Comparison of ENCODE assay signal across 17 cellular contexts in the genomic region with DNA sequence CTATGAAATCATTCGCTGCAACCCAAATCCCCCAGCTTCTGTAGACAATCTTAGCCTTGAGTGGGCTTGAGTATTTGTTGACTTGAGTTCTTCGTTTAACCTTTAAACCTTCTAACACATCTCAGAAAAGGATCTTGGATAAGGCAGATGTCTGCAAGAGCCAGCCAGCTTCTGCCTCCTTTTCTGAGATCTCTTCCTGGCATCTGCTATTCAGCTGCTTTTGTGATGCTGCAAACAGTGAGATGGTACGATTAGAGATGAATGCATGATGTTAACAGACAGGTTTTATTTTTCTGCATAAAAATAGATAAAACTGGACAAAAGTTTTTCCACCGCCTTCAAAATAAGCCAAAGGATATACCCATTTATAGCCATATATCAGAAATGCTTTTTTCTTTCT. TPM values are rescaled to one million over a fixed set of nuclear protein-coding genes. Genes with fewer than 3 reads are reported as not detected.
DNase-seq lines count a peak whose midpoint lies in the region; ATAC-seq and TF ChIP-seq lines count a peak whose summit lies in the region.
"Had no signal": no experiment of that assay in that cellular context is flagged by ENCODE, and none has a peak within 500 bp of the region (broad histone marks: within the 10 kb centered on the region; RNA-seq: fewer than 3 reads in every experiment).

No MANE protein-coding gene starts in this region.

- H3K4me1 ChIP-seq in H9 (ENCODE audit: insufficient read depth, low read length) (peaks cover 13% of the 10 kb centered on the region), rectal smooth muscle tissue (ENCODE audit: control insufficient read depth, insufficient read depth, low read length) (peaks cover 64% of the 10 kb centered on the region)

- WGBS in H9 (ENCODE audit: extremely low coverage, insufficient read length, low lambda C conversion rate) = no CpG with 5 or more reads among the region's 4 CpGs

- H2AK5ac ChIP-seq in H9 (ENCODE audit: insufficient read length, low read length) = no peak overlapping the region

- H2BK20ac ChIP-seq in H9 (ENCODE audit: low read depth, low read length, poor library complexity, severe bottlenecking) = no peak overlapping the region

- no peak overlapping the region for H3K27ac ChIP-seq in H9 (ENCODE audit: insufficient read length, low read depth, low read length)
- peak overlapping the region; percentile 75 for H3K27ac ChIP-seq in rectal smooth muscle tissue (ENCODE audit: low read depth, low read length)

- H3K27me3 Mint-ChIP-seq in H9 (ENCODE audit: low read depth) (no peaks in the 10 kb centered on the region; the same call in 1 of the 2 replicates), glutamatergic neuron (ENCODE audit: unreplicated experiment) (peaks cover 16% of the 10 kb centered on the region)

- no peaks in the 10 kb centered on the region for H3K9me3 ChIP-seq in H9 (ENCODE audit: control insufficient read depth, low read depth, low read length)
- H3K9me3 ChIP-seq: BE2C had no signal

- H4K20me1 ChIP-seq in H9 (ENCODE audit: control insufficient read depth, insufficient read depth, insufficient read length) = peaks cover 3% of the 10 kb centered on the region

- H3T11ph ChIP-seq in H9 (ENCODE audit: low read length) = no peak overlapping the region

- H3K36me3 Mint-ChIP-seq in H9 (ENCODE audit: insufficient read depth in 1 of 3, low read depth in 3 of 3) (peaks cover 18 to 37% (median 32%) of the 10 kb centered on the region in 3 experiments), glutamatergic neuron (ENCODE audit: unreplicated experiment) (no peaks in the 10 kb centered on the region)
- H3K36me3 Mint-ChIP-seq: CD4-positive, alpha-beta memory T cell had no signal

- H3K27ac Mint-ChIP-seq in H9 (peak overlapping the region; percentile 73 to 88 (median 88); a peak in 5 of 7 replicates), glutamatergic neuron (ENCODE audit: unreplicated experiment) (peak overlapping the region; percentile 98)
- H3K27ac Mint-ChIP-seq: CD4-positive, alpha-beta memory T cell had no signal

- no peak overlapping the region for H3K4me3 ChIP-seq in rectal smooth muscle tissue (ENCODE audit: low read length)

- no peak overlapping the region for H2BK15ac ChIP-seq in H9 (ENCODE audit: low read depth, low read length)

- no peak for DNase-seq in H9
- DNase-seq in NCI-H524 treated with DMSO at 0.1 percent for 48 hours (lab: John Stamatoyannopoulos, UW) = peak; percentile 37
- DNase-seq in glutamatergic neuron = no peak
- DNase-seq in 8988T = no peak
- no peak for DNase-seq in stimulated activated CD8-positive, alpha-beta memory T cell treated with anti-CD3 and anti-CD28 coated beads, Interleukin-4, amount 100 ng/mL, for 48 hours
- DNase-seq in NCI-H526 treated with DMSO at 0.1 percent for 48 hours (lab: John Stamatoyannopoulos, UW) = no peak
- DNase-seq: BE2C; CD4-positive, alpha-beta memory T cell; DND-41; GDM1; MM.1S; NCI-H1105 treated with DMSO at 0.1 percent for 48 hours; NCI-H1930; NCI-H2171; NCI-H510A had no signal

- H3K4me1 Mint-ChIP-seq in H9 (peaks cover 54 to 64% of the 10 kb centered on the region in 2 experiments), glutamatergic neuron (ENCODE audit: low read depth, unreplicated experiment) (peaks cover 83% of the 10 kb centered on the region)
- H3K4me1 Mint-ChIP-seq: CD4-positive, alpha-beta memory T cell had no signal

- no peak for TF ChIP-seq CTCF in H9 (conservative IDR thresholded peaks at IDR 0.05)
- TF ChIP-seq CTCF in glutamatergic neuron (IDR thresholded peaks at IDR 0.05; ENCODE audit: partially characterized antibody, unreplicated experiment) = no peak

- H3K79me1 ChIP-seq in H9 (ENCODE audit: insufficient read depth, low read depth, low read length, poor library complexity, severe bottlenecking) = no peaks in the 10 kb centered on the region

- no peak for ATAC-seq in GM18519 (IDR thresholded peaks at IDR 0.05; ENCODE audit: low FRiP score, unreplicated experiment)

- H3K23me2 ChIP-seq in H9 (ENCODE audit: insufficient read length, low read depth, low read length, poor library complexity, severe bottlenecking) = no peaks in the 10 kb centered on the region

- H3K4me2 ChIP-seq in H9 (ENCODE audit: insufficient read depth, insufficient read length, low read length) = no peak overlapping the region

- no peak overlapping the region for H4K91ac ChIP-seq in H9 (ENCODE audit: insufficient read length, low read depth, low read length)

- H3K79me2 ChIP-seq in H9 (ENCODE audit: insufficient read depth, low read length) = no peaks in the 10 kb centered on the region

- H3K9ac ChIP-seq in H9 (ENCODE audit: extremely low read depth, insufficient read length, low read length) (no peak overlapping the region), rectal smooth muscle tissue (ENCODE audit: low read length) (no peak overlapping the region)

- H4K5ac ChIP-seq in H9 (ENCODE audit: insufficient read length, low read depth, low read length) = no peak overlapping the region

- H3K18ac ChIP-seq in H9 (ENCODE audit: insufficient read length, low read depth, low read length) = no peak overlapping the region

- H4K8ac ChIP-seq in H9 (replicated peaks; ENCODE audit: insufficient read length, low read depth, low read length) = no peak overlapping the region

- H3K36me3 ChIP-seq in rectal smooth muscle tissue (ENCODE audit: control insufficient read depth, insufficient read depth, low read length) = peaks cover 2% of the 10 kb centered on the region
- H3K36me3 ChIP-seq: BE2C had no signal

- no peaks in the 10 kb centered on the region for H3K9me3 Mint-ChIP-seq in H9
- peaks cover 32% of the 10 kb centered on the region for H3K9me3 Mint-ChIP-seq in glutamatergic neuron (ENCODE audit: unreplicated experiment)
- H3K9me3 Mint-ChIP-seq: CD4-positive, alpha-beta memory T cell had no signal

- H3K27me3 ChIP-seq in H9 (ENCODE audit: insufficient read depth, low read length) = no peaks in the 10 kb centered on the region
- H3K27me3 ChIP-seq in rectal smooth muscle tissue (ENCODE audit: control insufficient read depth, insufficient read depth, low read length) = no peaks in the 10 kb centered on the region
- H3K27me3 ChIP-seq: BE2C had no signal

- no peak overlapping the region for H2BK12ac ChIP-seq in H9 (ENCODE audit: insufficient read length, low read depth, low read length)

- no peak overlapping the region for H3K56ac ChIP-seq in H9 (ENCODE audit: insufficient read length, low read depth, low read length)

- H2BK120ac ChIP-seq in H9 (ENCODE audit: low read depth, low read length, poor library complexity, severe bottlenecking) = no peak overlapping the region

- no peak overlapping the region for H3K4ac ChIP-seq in H9 (ENCODE audit: low read depth, low read length)

- H3K23ac ChIP-seq in H9 (ENCODE audit: insufficient read length, low read depth, low read length) = no peak overlapping the region

- H2AFZ ChIP-seq in H9 (ENCODE audit: low read length) = no peak overlapping the region

- H3K4me3 Mint-ChIP-seq in H9 (no peak overlapping the region), glutamatergic neuron (ENCODE audit: unreplicated experiment) (peak overlapping the region; percentile 3)
- H3K4me3 Mint-ChIP-seq: CD4-positive, alpha-beta memory T cell had no signal

- no peak overlapping the region for H3K14ac ChIP-seq in H9 (ENCODE audit: insufficient read depth, low read length)

- no peak overlapping the region for H2BK5ac ChIP-seq in H9 (ENCODE audit: insufficient read length, low read length)

RNA-seq across cellular contexts. Expression of gene NRP2, which starts 37.6 kb away (rescaled TPM):
- 19.7 and 20.7 TPM in 2 replicates for total RNA-seq in H9 (2021)
- 89.0 TPM for total RNA-seq in glutamatergic neuron (ENCODE audit: unreplicated experiment)
